Comparison of ENCODE assay signal across 16 cellular contexts in genomic region chr11:22554221-22554620, GRCh38.
DNase-seq lines count a peak whose midpoint lies in the region; ATAC-seq, FAIRE-seq and TF ChIP-seq lines count a peak whose summit lies in the region.
"Had no signal": no experiment of that assay in that cellular context is flagged by ENCODE, and none has a peak within 500 bp of the region (broad histone marks: within the 10 kb centered on the region; RNA-seq: fewer than 3 reads in every experiment).

No MANE protein-coding gene starts in this region.

- ATAC-seq in HG02623 (IDR thresholded peaks at IDR 0.05; ENCODE audit: unreplicated experiment) (peak; percentile 79), HG03354 (IDR thresholded peaks at IDR 0.05; ENCODE audit: poor library complexity, severe bottlenecking, unreplicated experiment) (peak; percentile 91), natural killer cell (no peak), PC-3 (no peak)
- ATAC-seq: foreskin keratinocyte; stimulated activated effector memory CD8-positive, alpha-beta T cell treated with anti-CD3 and anti-CD28 coated beads, Interleukin-12 subunit alpha, Interleukin-12 subunit beta, amount 100 ng/mL, for 72 hours had no signal

- no peaks in the 10 kb centered on the region for H3K4me1 Mint-ChIP-seq in natural killer cell
- H3K4me1 Mint-ChIP-seq: stimulated activated effector memory CD8-positive, alpha-beta T cell treated with anti-CD3 and anti-CD28 coated beads, Interleukin-12 subunit alpha, Interleukin-12 subunit beta, amount 100 ng/mL, for 72 hours had no signal

- no peaks in the 10 kb centered on the region for H3K36me3 ChIP-seq in PC-3 (ENCODE audit: low read depth, low read length)

- no peak overlapping the region for H3K27ac Mint-ChIP-seq in natural killer cell
- H3K27ac Mint-ChIP-seq: dendritic cell treated with granulocyte-macrophage colony-stimulating factor and Interleukin-4, amounts not matched to agents 40 ng/mL and 50 ng/mL, for 4 days; HFFc6; stimulated activated effector memory CD8-positive, alpha-beta T cell treated with anti-CD3 and anti-CD28 coated beads, Interleukin-12 subunit alpha, Interleukin-12 subunit beta, amount 100 ng/mL, for 72 hours had no signal

- POLR2A ChIA-PET in PC-3 (lab: Charles Lee; ENCODE audit: unreplicated experiment), result no interaction called here

- H3K4me3 Mint-ChIP-seq in natural killer cell, result no peak overlapping the region
- H3K4me3 Mint-ChIP-seq: dendritic cell treated with granulocyte-macrophage colony-stimulating factor and Interleukin-4, amounts not matched to agents 40 ng/mL and 50 ng/mL, for 4 days; HFFc6; neural crest cell; stimulated activated effector memory CD8-positive, alpha-beta T cell treated with anti-CD3 and anti-CD28 coated beads, Interleukin-12 subunit alpha, Interleukin-12 subunit beta, amount 100 ng/mL, for 72 hours had no signal

- H3F3A ChIP-seq in PC-3 (ENCODE audit: low read length, unreplicated experiment), result no peaks in the 10 kb centered on the region

- no peak for TF ChIP-seq POLR2A in GM12892 (IDR thresholded peaks at IDR 0.05; ENCODE audit: low read depth, low read length)

- H3K9me3 ChIP-seq in PC-3 (ENCODE audit: low read length), result no peaks in the 10 kb centered on the region

- no peak overlapping the region for H3K27ac ChIP-seq in PC-3 (ENCODE audit: low read length)
- H3K27ac ChIP-seq: foreskin keratinocyte had no signal

- no peaks in the 10 kb centered on the region for H3K36me3 Mint-ChIP-seq in natural killer cell
- H3K36me3 Mint-ChIP-seq: stimulated activated effector memory CD8-positive, alpha-beta T cell treated with anti-CD3 and anti-CD28 coated beads, Interleukin-12 subunit alpha, Interleukin-12 subunit beta, amount 100 ng/mL, for 72 hours had no signal

- H3K9me3 Mint-ChIP-seq in natural killer cell, result no peaks in the 10 kb centered on the region
- H3K9me3 Mint-ChIP-seq: dendritic cell treated with granulocyte-macrophage colony-stimulating factor and Interleukin-4, amounts not matched to agents 40 ng/mL and 50 ng/mL, for 4 days; neural crest cell; stimulated activated effector memory CD8-positive, alpha-beta T cell treated with anti-CD3 and anti-CD28 coated beads, Interleukin-12 subunit alpha, Interleukin-12 subunit beta, amount 100 ng/mL, for 72 hours had no signal

- H4K20me1 ChIP-seq in PC-3 (ENCODE audit: low read length), result no peaks in the 10 kb centered on the region

- no peaks in the 10 kb centered on the region for H3K9me2 ChIP-seq in PC-3 (replicated peaks; ENCODE audit: low read length)

- H3K4me3 ChIP-seq in PC-3 (ENCODE audit: low read length), result no peak overlapping the region

- intact Hi-C loops in natural killer cell (cut with micrococcal nuclease), result no loop called here
- intact Hi-C loops in PC-3 (cut with micrococcal nuclease), result no loop called here

- peaks cover 27% of the 10 kb centered on the region for H3K27me3 ChIP-seq in PC-3 (ENCODE audit: low read length)

- H3K4me1 ChIP-seq in PC-3 (ENCODE audit: insufficient read depth, low read length), result no peaks in the 10 kb centered on the region
- H3K4me1 ChIP-seq: foreskin keratinocyte had no signal

- DNase-seq in GM12892 (ENCODE audit: insufficient read length), result no peak
- DNase-seq in GM19239 (ENCODE audit: insufficient read length, low spot score), result no peak
- DNase-seq in amygdala (lab: John Stamatoyannopoulos, UW), result no peak
- no peak for DNase-seq in NCI-H524 (lab: John Stamatoyannopoulos, UW)
- no peak for DNase-seq in natural killer cell
- no peak for DNase-seq in PC-3
- DNase-seq: activated CD4-positive, alpha-beta T cell treated with anti-CD3 and anti-CD28 coated beads for 48 hours; foreskin keratinocyte; HFFc6; kidney glomerular epithelial cell; NCI-H82 had no signal

- no peaks in the 10 kb centered on the region for H3K79me2 ChIP-seq in PC-3 (ENCODE audit: low read length)

- BruUV-seq in PC-3 (replicated peaks; lab: Mats Ljungman, UMichigan), result no TSS peak

- CTCF ChIA-PET in PC-3 (lab: Charles Lee), result no interaction called here

- H3K9ac ChIP-seq in PC-3 (ENCODE audit: low read length), result no peak overlapping the region

- no peak for TF ChIP-seq CTCF in natural killer cell (IDR thresholded peaks at IDR 0.05)
- no peak for TF ChIP-seq CTCF in PC-3 (conservative IDR thresholded peaks at IDR 0.05; ENCODE audit: low read depth, low read length)

- peaks cover 0 to 5% of the 10 kb centered on the region in 2 donors for H3K27me3 Mint-ChIP-seq in natural killer cell (ENCODE audit: low read depth in 2 of 2)
- H3K27me3 Mint-ChIP-seq: dendritic cell treated with granulocyte-macrophage colony-stimulating factor and Interleukin-4, amounts not matched to agents 40 ng/mL and 50 ng/mL, for 4 days had no signal

- FAIRE-seq in GM12892 (lab: Jason Lieb, UNC) (peak; percentile 67), GM19239 (lab: Jason Lieb, UNC) (peak; percentile 55)

- no peak overlapping the region for H3K4me2 ChIP-seq in PC-3 (ENCODE audit: low read length)

- no peak overlapping the region for H2AFZ ChIP-seq in PC-3 (ENCODE audit: low read length)

Comparison
In these comparisons a context has a peak if more than half of its experiments do, and no peak if none do; other contexts are left out.
1. ATAC-seq: peak in HG02623 (single experiment) and HG03354 (single experiment); none in natural killer cell (0 of 3) and PC-3 (single experiment).